In the genomic region with DNA sequence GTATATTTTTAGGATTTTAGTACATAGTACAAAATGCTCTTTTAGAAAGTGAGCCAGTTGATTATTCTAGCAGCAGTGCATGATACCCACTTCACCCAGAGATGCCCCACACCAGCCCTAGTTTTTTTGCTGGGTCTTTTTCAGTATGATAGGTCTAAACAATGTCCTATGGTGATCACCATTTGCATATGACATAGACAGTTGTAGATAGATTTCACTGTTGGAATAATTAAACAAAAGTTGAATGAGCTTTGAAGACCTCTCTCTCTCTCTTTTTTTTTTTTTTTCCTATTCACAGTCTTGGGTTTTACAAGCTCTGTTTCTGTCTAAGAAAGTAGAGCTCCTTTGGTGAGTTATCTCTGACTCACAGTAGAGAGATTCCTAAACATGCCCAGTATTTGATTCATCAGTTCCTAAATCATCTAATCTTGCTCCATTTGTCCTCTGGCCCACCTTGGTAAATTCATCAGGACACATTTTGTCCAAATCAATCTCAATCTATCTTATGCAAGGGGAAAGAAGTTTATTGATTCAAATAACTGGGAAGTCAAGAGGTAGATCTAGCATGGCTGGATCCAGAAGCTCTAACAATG, we compare ENCODE assay signal across 14 cellular contexts. TPM values are rescaled to one million over a fixed set of nuclear protein-coding genes. Genes with fewer than 3 reads are reported as not detected.
DNase-seq lines count a peak whose midpoint lies in the region; TF ChIP-seq lines count a peak whose summit lies in the region.
"Had no signal": no experiment of that assay in that cellular context is flagged by ENCODE, and none has a peak within 500 bp of the region (broad histone marks: within the 10 kb centered on the region; RNA-seq: fewer than 3 reads in every experiment).

No MANE protein-coding gene starts in this region.

- H3K27me3 ChIP-seq in mammary epithelial cell (ENCODE audit: insufficient read depth, low read length) (no peaks in the 10 kb centered on the region), mesenchymal stem cell (ENCODE audit: control insufficient read depth in 1 of 2, insufficient read depth in 1 of 2, low read length in 2 of 2) (peaks cover 0 to 7% of the 10 kb centered on the region in 2 experiments)

- H2BK5ac ChIP-seq in mesenchymal stem cell (ENCODE audit: low read depth, low read length, poor library complexity, severe bottlenecking), result no peak overlapping the region

- no peak overlapping the region for H2BK12ac ChIP-seq in mesenchymal stem cell (ENCODE audit: low read length in 2 of 2)

- no peak overlapping the region for H3K23ac ChIP-seq in mesenchymal stem cell (ENCODE audit: low read length in 2 of 2)

- H4K8ac ChIP-seq in mesenchymal stem cell (ENCODE audit: low read length), result no peak overlapping the region

- TF ChIP-seq CTCF in mammary epithelial cell (conservative IDR thresholded peaks at IDR 0.05 in 1 of 2, IDR thresholded peaks at IDR 0.05 in 1 of 2; ENCODE audit: extremely low read depth in 1 of 2, insufficient read depth in 1 of 2, low read depth in 1 of 2, low read length in 2 of 2) (no peak), GM20000 (IDR thresholded peaks at IDR 0.05; ENCODE audit: extremely low read depth, missing control alignments) (no peak)

- peak; percentile 13 for DNase-seq in EH (ENCODE audit: low read depth)
- DNase-seq in LHCN-M2 (ENCODE audit: low read depth), result peak; percentile 76
- DNase-seq in mammary epithelial cell, result peak; percentile 73
- DNase-seq in mesenchymal stem cell, result peak; percentile 26
- DNase-seq in HuH-7 (ENCODE audit: low spot score), result no peak
- no peak for DNase-seq in NAMALWA (ENCODE audit: low spot score)
- DNase-seq in GM20000 (ENCODE audit: low spot score), result no peak
- DNase-seq: activated CD4-positive, alpha-beta T cell treated with anti-CD3 and anti-CD28 coated beads, Interleukin-2, amount 50 U/mL, for 48 hours; DND-41; effector CD8-positive, alpha-beta T cell; kidney; mucosa of descending colon; NCI-H1105 had no signal

- no peaks in the 10 kb centered on the region for H3K9me3 ChIP-seq in mammary epithelial cell (replicated peaks; ENCODE audit: insufficient read depth, low read length)
- no peaks in the 10 kb centered on the region for H3K9me3 ChIP-seq in mesenchymal stem cell (ENCODE audit: control insufficient read depth, low read length)
- H3K9me3 ChIP-seq: mucosa of descending colon had no signal

- no peak overlapping the region for H4K91ac ChIP-seq in mesenchymal stem cell (ENCODE audit: low read length)

- H3K9ac ChIP-seq in mammary epithelial cell (ENCODE audit: insufficient read depth, low read length) (no peak overlapping the region), mesenchymal stem cell (ENCODE audit: low read length) (no peak overlapping the region)
- H3K9ac ChIP-seq: parathyroid adenoma had no signal

- no peaks in the 10 kb centered on the region for H3K36me3 ChIP-seq in mammary epithelial cell (ENCODE audit: insufficient read depth, low read length)
- no peaks in the 10 kb centered on the region for H3K36me3 ChIP-seq in mesenchymal stem cell (ENCODE audit: control insufficient read depth in 1 of 2, insufficient read depth in 2 of 2, low read depth in 1 of 2, low read length in 2 of 2)

- no TSS peak for BruUV-seq in mammary epithelial cell (replicated peaks; lab: Mats Ljungman, UMichigan)

- no peaks in the 10 kb centered on the region for H3K79me2 ChIP-seq in mammary epithelial cell (ENCODE audit: insufficient read depth, low read length)
- H3K79me2 ChIP-seq: parathyroid adenoma had no signal

- H3K18ac ChIP-seq in mesenchymal stem cell (ENCODE audit: low read depth in 1 of 2, low read length in 2 of 2), result no peak overlapping the region

- intact Hi-C loops in mammary epithelial cell (cut with micrococcal nuclease), result no loop called here

- no peak overlapping the region for H3K14ac ChIP-seq in mesenchymal stem cell (ENCODE audit: low read length in 2 of 2)

- H3K4me3 ChIP-seq in mammary epithelial cell (replicated peaks in 1 of 3; ENCODE audit: insufficient read depth in 1 of 3, low read depth in 2 of 3, low read length in 3 of 3), result no peak overlapping the region
- no peak overlapping the region for H3K4me3 ChIP-seq in mesenchymal stem cell (ENCODE audit: insufficient read depth in 1 of 2, low read depth in 1 of 2, low read length in 2 of 2)
- H3K4me3 ChIP-seq: mucosa of descending colon had no signal

- H3K4ac ChIP-seq in mesenchymal stem cell (ENCODE audit: low read depth in 1 of 2, low read length in 2 of 2), result no peak overlapping the region

- H3K4me1 ChIP-seq in mammary epithelial cell (ENCODE audit: insufficient read depth, low read length) (peaks cover 26% of the 10 kb centered on the region), mesenchymal stem cell (ENCODE audit: control insufficient read depth, insufficient read depth, low read depth, low read length) (no peaks in the 10 kb centered on the region)
- H3K4me1 ChIP-seq: parathyroid adenoma had no signal

- in situ Hi-C loops in mammary epithelial cell (cut with MboI; ENCODE audit: low sequenced_read_pairs in 2 of 2), result no loop called here

- dilution Hi-C loops in mammary epithelial cell (cut with HindIII; ENCODE audit: low sequenced_read_pairs), result no loop called here

- no peak overlapping the region for H2BK120ac ChIP-seq in mesenchymal stem cell (ENCODE audit: low read depth, low read length)

- no peaks in the 10 kb centered on the region for H4K20me1 ChIP-seq in mammary epithelial cell (ENCODE audit: insufficient read depth, low read length)

- no peak overlapping the region for H2AFZ ChIP-seq in mammary epithelial cell (ENCODE audit: low read depth, low read length)
- no peak overlapping the region for H2AFZ ChIP-seq in mesenchymal stem cell (ENCODE audit: low read depth, low read length)
- H2AFZ ChIP-seq: parathyroid adenoma had no signal

- H3K4me2 ChIP-seq in mammary epithelial cell (ENCODE audit: insufficient read depth, low read depth, low read length) (peak overlapping the region; percentile 2), mesenchymal stem cell (ENCODE audit: low read length, poor library complexity, severe bottlenecking) (no peak overlapping the region)

- H3K27ac ChIP-seq in mammary epithelial cell (ENCODE audit: insufficient read depth, low read depth, low read length), result no peak overlapping the region
- no peak overlapping the region for H3K27ac ChIP-seq in mesenchymal stem cell (ENCODE audit: low read length, poor library complexity, severe bottlenecking)
- H3K27ac ChIP-seq: parathyroid adenoma had no signal

- no peak overlapping the region for H2BK15ac ChIP-seq in mesenchymal stem cell (ENCODE audit: low read depth, poor library complexity, severe bottlenecking)

- no peaks in the 10 kb centered on the region for H3K79me1 ChIP-seq in mesenchymal stem cell (replicated peaks; ENCODE audit: low read length, poor library complexity, severe bottlenecking)

- no peak overlapping the region for H2AK5ac ChIP-seq in mesenchymal stem cell (ENCODE audit: low read length, severe bottlenecking)

- CTCF ChIA-PET in mammary epithelial cell (lab: Charles Lee; ENCODE audit: low non-redundant PET), result interaction anchor here (0.8 kb wide), 1 partner anchor 864 kb away, joined by 5 read pairs; no protein-coding TSS in a partner anchor

RNA-seq across cellular contexts. Expression of a gene that starts 44.7 kb away (rescaled TPM):
- total RNA-seq in LHCN-M2 (2014; rRNA removed) (0.64 and 1.4 TPM in 2 replicates), mammary epithelial cell (10 to 100 TPM in 1 of 2 donors, 1 to 10 TPM in 1; 2.1 to 26.2 TPM)
- 0.06 TPM for polyA plus RNA-seq in LHCN-M2 (2012)
- polyA plus RNA-seq in mammary epithelial cell, result 3.5 TPM
- 2.1 TPM for polyA minus RNA-seq in mammary epithelial cell
- polyA plus RNA-seq in mesenchymal stem cell (2013, experiment 1 of 2), result not detected
- 0.07 TPM for polyA plus RNA-seq in mesenchymal stem cell (2013, experiment 2 of 2)

Comparison
In these comparisons a context has a peak if more than half of its experiments do, and no peak if none do; other contexts are left out.
1. DNase-seq: peak in EH (single experiment), LHCN-M2 (single experiment), mammary epithelial cell (single experiment) and mesenchymal stem cell (single experiment); none in HuH-7 (single experiment), NAMALWA (single experiment) and GM20000 (single experiment).